22 cellular contexts compared by ENCODE assay signal in genomic region chr19:39587496-39587895, GRCh38. TPM values are rescaled to one million over a fixed set of nuclear protein-coding genes. Genes with fewer than 3 reads are reported as not detected.
A peak's percentile ranks its signal among the peaks of the same experiment; 100 is the strongest.
DNase-seq lines count a peak whose midpoint lies in the region; ATAC-seq, FAIRE-seq and TF ChIP-seq lines count a peak whose summit lies in the region.
"Had no signal": no experiment of that assay in that cellular context is flagged by ENCODE, and none has a peak within 500 bp of the region (broad histone marks: within the 10 kb centered on the region; RNA-seq: fewer than 3 reads in every experiment).

No MANE protein-coding gene starts in this region.

- FAIRE-seq in bronchial epithelial cell (lab: Jason Lieb, UNC): no peak
- FAIRE-seq: A204.1, G401.6, GM12892 had no signal

- no peak overlapping the region for H4K91ac ChIP-seq in trophoblast cell (ENCODE audit: low read depth, low read length)

- H3K4me2 ChIP-seq in PC-3 (ENCODE audit: low read length) (no peak overlapping the region), trophoblast cell (ENCODE audit: low read length) (no peak overlapping the region)

- no peak for ATAC-seq in PC-3

- no CpG with 5 or more reads among the region's 4 CpGs for WGBS in trophoblast cell (ENCODE audit: extremely low coverage, insufficient coverage, insufficient read length)

- POLR2A ChIA-PET in MCF 10A (lab: Yijun Ruan, JAX): interaction anchor here (0.8 kb wide), 1 partner anchor 73 kb away, joined by 3 read pairs; no protein-coding TSS in a partner anchor
- POLR2A ChIA-PET in PC-3 (lab: Charles Lee; ENCODE audit: unreplicated experiment): no interaction called here

- CTCF ChIA-PET in MCF 10A (lab: Yijun Ruan, JAX): no interaction called here
- CTCF ChIA-PET in PC-3 (lab: Charles Lee): no interaction called here

- H3K9me3 Mint-ChIP-seq in MCF 10A (ENCODE audit: unreplicated experiment): no peaks in the 10 kb centered on the region

- H4K8ac ChIP-seq in trophoblast cell (ENCODE audit: low read depth, low read length): no peak overlapping the region

- no peak overlapping the region for H3K9ac ChIP-seq in PC-3 (ENCODE audit: low read length)
- no peak overlapping the region for H3K9ac ChIP-seq in trophoblast cell (ENCODE audit: low read length)

- no peak overlapping the region for H2AFZ ChIP-seq in PC-3 (ENCODE audit: low read length)
- H2AFZ ChIP-seq in trophoblast cell (ENCODE audit: insufficient read depth, low read length, poor library complexity): no peak overlapping the region

- H3K23ac ChIP-seq in trophoblast cell (ENCODE audit: low read length): no peak overlapping the region

- H3K18ac ChIP-seq in trophoblast cell (ENCODE audit: low read length): no peak overlapping the region

- H3K4me3 Mint-ChIP-seq in MCF 10A (ENCODE audit: unreplicated experiment): no peak overlapping the region
- H3K4me3 Mint-ChIP-seq: CD4-positive, alpha-beta memory T cell had no signal

- H3K27me3 Mint-ChIP-seq in MCF 10A (ENCODE audit: insufficient read depth, unreplicated experiment): no peaks in the 10 kb centered on the region

- H2BK5ac ChIP-seq in trophoblast cell (ENCODE audit: low read depth, low read length, poor library complexity): no peak overlapping the region

- H3K14ac ChIP-seq in trophoblast cell (ENCODE audit: low read length): no peak overlapping the region

- intact Hi-C loops in MCF 10A (cut with micrococcal nuclease) (no loop called here), breast epithelium (cut with DNase I; ENCODE audit: low total_unique reads) (no loop called here), PC-3 (cut with micrococcal nuclease) (no loop called here)

- no peaks in the 10 kb centered on the region for H3K4me1 Mint-ChIP-seq in MCF 10A (ENCODE audit: insufficient read depth, unreplicated experiment)
- H3K4me1 Mint-ChIP-seq: CD4-positive, alpha-beta memory T cell had no signal

- H3K79me1 ChIP-seq in trophoblast cell (ENCODE audit: low read length): no peaks in the 10 kb centered on the region

- H3K4ac ChIP-seq in trophoblast cell (ENCODE audit: low read depth, low read length): no peak overlapping the region

- no peaks in the 10 kb centered on the region for H3K4me1 ChIP-seq in breast epithelium
- no peaks in the 10 kb centered on the region for H3K4me1 ChIP-seq in PC-3 (ENCODE audit: insufficient read depth, low read length)
- H3K4me1 ChIP-seq in trophoblast cell (ENCODE audit: control insufficient read depth in 1 of 2, insufficient read depth in 2 of 2, low read length in 2 of 2): no peaks in the 10 kb centered on the region

- H2BK12ac ChIP-seq in trophoblast cell (ENCODE audit: low read length): no peak overlapping the region

- no peak overlapping the region for H3K4me3 ChIP-seq in breast epithelium
- H3K4me3 ChIP-seq in PC-3 (ENCODE audit: low read length): no peak overlapping the region
- H3K4me3 ChIP-seq in bronchial epithelial cell (ENCODE audit: low read depth, low read length): no peak overlapping the region
- no peak overlapping the region for H3K4me3 ChIP-seq in trophoblast cell (ENCODE audit: low read depth, low read length)

- no peak overlapping the region for H4K12ac ChIP-seq in trophoblast cell (ENCODE audit: low read depth, low read length)

- H3K9me2 ChIP-seq in PC-3 (replicated peaks; ENCODE audit: low read length): no peaks in the 10 kb centered on the region

- TF ChIP-seq POLR2A in breast epithelium (IDR thresholded peaks at IDR 0.05): no peak

- H3K79me2 ChIP-seq in PC-3 (ENCODE audit: low read length): no peaks in the 10 kb centered on the region
- no peaks in the 10 kb centered on the region for H3K79me2 ChIP-seq in trophoblast cell (ENCODE audit: control insufficient read depth, insufficient read depth, low read length, poor library complexity)

- TF ChIP-seq CTCF in MCF 10A (IDR thresholded peaks at IDR 0.05; ENCODE audit: unreplicated experiment): no peak
- no peak for TF ChIP-seq CTCF in breast epithelium (IDR thresholded peaks at IDR 0.05)
- TF ChIP-seq CTCF in PC-3 (conservative IDR thresholded peaks at IDR 0.05; ENCODE audit: low read depth, low read length): no peak
- TF ChIP-seq CTCF in bronchial epithelial cell (IDR thresholded peaks at IDR 0.05; ENCODE audit: insufficient read depth, low read length, severe bottlenecking): no peak

- peaks cover 0 to 3% of the 10 kb centered on the region in 2 donors for H3K27me3 ChIP-seq in breast epithelium
- peaks cover 27% of the 10 kb centered on the region for H3K27me3 ChIP-seq in PC-3 (ENCODE audit: low read length)
- H3K27me3 ChIP-seq in bronchial epithelial cell (ENCODE audit: control insufficient read depth, insufficient read depth, low read length): no peaks in the 10 kb centered on the region
- no peaks in the 10 kb centered on the region for H3K27me3 ChIP-seq in trophoblast cell (ENCODE audit: insufficient read depth, low read length)

- H3K9me3 ChIP-seq in breast epithelium (no peaks in the 10 kb centered on the region), PC-3 (ENCODE audit: low read length) (no peaks in the 10 kb centered on the region), trophoblast cell (ENCODE audit: insufficient read depth, low read depth, low read length) (no peaks in the 10 kb centered on the region)
- H3K9me3 ChIP-seq: Caco-2 had no signal

- no peaks in the 10 kb centered on the region for H3K36me3 ChIP-seq in breast epithelium
- no peaks in the 10 kb centered on the region for H3K36me3 ChIP-seq in PC-3 (ENCODE audit: low read depth, low read length)
- H3K36me3 ChIP-seq in bronchial epithelial cell (ENCODE audit: control insufficient read depth, insufficient read depth, low read length): no peaks in the 10 kb centered on the region
- no peaks in the 10 kb centered on the region for H3K36me3 ChIP-seq in trophoblast cell (ENCODE audit: control insufficient read depth in 1 of 2, insufficient read depth in 2 of 2, low read length in 2 of 2)

- no peak overlapping the region for H2AK5ac ChIP-seq in trophoblast cell (ENCODE audit: low read length)

- peak; percentile 23 for DNase-seq in MCF 10A (ENCODE audit: unreplicated experiment)
- DNase-seq in breast epithelium (ENCODE audit: low spot score in 2 of 2): no peak
- peak; percentile 42 for DNase-seq in PC-3
- DNase-seq in bronchial epithelial cell (ENCODE audit: low read depth): peak; percentile 35
- DNase-seq in trophoblast cell: peak; percentile 70 to 98
- no peak for DNase-seq in H4 (ENCODE audit: low spot score)
- DNase-seq in RKO (ENCODE audit: low spot score): no peak
- DNase-seq in iPS-NIHi7 (ENCODE audit: extremely low spot score): no peak
- DNase-seq: ACHN; C1 segment of cervical spinal cord; Caco-2; CD4-positive, alpha-beta memory T cell; DMS153; DND-41; GOT3; H7; HCEC 1CT had no signal

- no peak overlapping the region for H2BK120ac ChIP-seq in trophoblast cell (ENCODE audit: insufficient read depth, low read length, poor library complexity)

- no TSS peak for BruUV-seq in MCF 10A (replicated peaks; lab: Mats Ljungman, UMichigan)
- no TSS peak for BruUV-seq in PC-3 (replicated peaks; lab: Mats Ljungman, UMichigan)

- no peak overlapping the region for H3K27ac Mint-ChIP-seq in MCF 10A (ENCODE audit: low read depth, unreplicated experiment)
- H3K27ac Mint-ChIP-seq: CD4-positive, alpha-beta memory T cell had no signal

- no peaks in the 10 kb centered on the region for H4K20me1 ChIP-seq in PC-3 (ENCODE audit: low read length)

- no peaks in the 10 kb centered on the region for H3F3A ChIP-seq in PC-3 (ENCODE audit: low read length, unreplicated experiment)

- H3K27ac ChIP-seq in breast epithelium (no peak overlapping the region), PC-3 (ENCODE audit: low read length) (no peak overlapping the region), trophoblast cell (ENCODE audit: low read depth, low read length) (no peak overlapping the region)
- H3K27ac ChIP-seq: 22Rv1 had no signal

- no peaks in the 10 kb centered on the region for H3K36me3 Mint-ChIP-seq in MCF 10A (ENCODE audit: insufficient read depth, unreplicated experiment)
- H3K36me3 Mint-ChIP-seq: CD4-positive, alpha-beta memory T cell had no signal

RNA-seq across cellular contexts. Expression of gene LGALS13, which starts 14.8 kb away (rescaled TPM):
- total RNA-seq in MCF 10A (2022) (not detected in 2 replicates), breast epithelium (not detected), PC-3 (2014; rRNA removed) (not detected in 2 replicates), bronchial epithelial cell (not detected in 2 replicates)
- polyA plus RNA-seq in trophoblast cell (2013): 10.9 and 11.7 TPM in 2 replicates
- not detected in 2 replicates for total RNA-seq in H4 (2014; rRNA removed; shearing (Covaris generic))
- total RNA-seq: Caco-2; CD4-positive, alpha-beta memory T cell; H7 had no signal
- polyA plus RNA-seq: BJ; CD4-positive, alpha-beta memory T cell had no signal

RNA-seq across cellular contexts. Expression of gene EID2, which starts 47.5 kb away (rescaled TPM):
- 8.5 and 10.4 TPM in 2 replicates for total RNA-seq in MCF 10A (2022)
- total RNA-seq in breast epithelium: 10 to 100 TPM; 13.0 to 14.7 (median 13.4) TPM
- 11.3 and 22.9 TPM in 2 replicates for total RNA-seq in PC-3 (2014; rRNA removed)
- 6.8 and 8.1 TPM in 2 replicates for total RNA-seq in bronchial epithelial cell
- polyA plus RNA-seq in trophoblast cell (2013): 12.8 and 13.5 TPM in 2 replicates
- total RNA-seq in H4 (2014; rRNA removed; shearing (Covaris generic)): 10.8 and 11.5 TPM in 2 replicates

RNA-seq across cellular contexts. Expression of gene EID2B, which starts 54.8 kb away (rescaled TPM):
- total RNA-seq in MCF 10A (2022) (2.0 and 3.3 TPM in 2 replicates), breast epithelium (1 to 10 TPM; 3.4 to 5.6 (median 4.3) TPM), PC-3 (2014; rRNA removed) (2.1 and 3.5 TPM in 2 replicates), bronchial epithelial cell (0.79 and 1.7 TPM in 2 replicates)
- 0.85 and 0.93 TPM in 2 replicates for polyA plus RNA-seq in trophoblast cell (2013)
- 3.2 and 3.3 TPM in 2 replicates for total RNA-seq in H4 (2014; rRNA removed; shearing (Covaris generic))

Comparison
In these comparisons a context has a peak if more than half of its experiments do, and no peak if none do; other contexts are left out.
1. DNase-seq: peak in MCF 10A (single experiment), PC-3 (single experiment), bronchial epithelial cell (single experiment) and trophoblast cell (2 of 2); none in breast epithelium (0 of 2), H4 (single experiment), RKO (single experiment) and iPS-NIHi7 (single experiment).